In genomic region chr11:62664405-62665074, GRCh38 we compare ENCODE assay signal across 1 cellular context.
TF ChIP-seq lines count a peak whose summit lies in the region.

No MANE protein-coding gene starts in this region.

TF ChIP-seq in HepG2, 621 proteins besides CTCF, POLR2A, EP300 and RAD21 (continued from another document):
- no peak for TF ChIP-seq ZBTB46 (CRISPR knock-in tag; IDR thresholded peaks at IDR 0.05; ENCODE audit: borderline replicate concordance)
- TF ChIP-seq SNAI1 (CRISPR knock-in tag; IDR thresholded peaks at IDR 0.05; ENCODE audit: borderline replicate concordance) = no peak; the same call in 1 of the 2 replicates
- no peak for TF ChIP-seq LCORL (IDR thresholded peaks at IDR 0.05)
- 0 out of 2 replicates have a peak, but pooled peaks have one; percentile 19 for TF ChIP-seq LCORL (CRISPR knock-in tag; IDR thresholded peaks at IDR 0.05)
- no peak for TF ChIP-seq RNF219 (CRISPR knock-in tag; IDR thresholded peaks at IDR 0.05)
- no peak for TF ChIP-seq ZNF3 (CRISPR knock-in tag; IDR thresholded peaks at IDR 0.05)
- TF ChIP-seq ZNF549 (CRISPR knock-in tag; IDR thresholded peaks at IDR 0.05) = peak; percentile 48; the same call in 1 of the 2 replicates
- no peak for TF ChIP-seq SIN3B (IDR thresholded peaks at IDR 0.05; ENCODE audit: low read length)
- TF ChIP-seq RFXANK (CRISPR knock-in tag; IDR thresholded peaks at IDR 0.05) = no peak
- no peak for TF ChIP-seq KLF16 (CRISPR knock-in tag; IDR thresholded peaks at IDR 0.05)
- TF ChIP-seq NR2F1 (CRISPR knock-in tag; IDR thresholded peaks at IDR 0.05) = no peak
- TF ChIP-seq ZNF263 (CRISPR knock-in tag; IDR thresholded peaks at IDR 0.05) = peak; percentile 68
- TF ChIP-seq ZNF10 (CRISPR knock-in tag; IDR thresholded peaks at IDR 0.05; ENCODE audit: borderline replicate concordance, low read depth) = no peak
- TF ChIP-seq ZNF292 (CRISPR knock-in tag; IDR thresholded peaks at IDR 0.05; ENCODE audit: borderline replicate concordance, low read depth) = peak; percentile 26; the same call in 1 of the 2 replicates
- no peak; the same call in 1 of the 2 replicates for TF ChIP-seq SNAPC5 (CRISPR knock-in tag; IDR thresholded peaks at IDR 0.05; ENCODE audit: borderline replicate concordance)
- TF ChIP-seq KDM3A (CRISPR knock-in tag; IDR thresholded peaks at IDR 0.05; ENCODE audit: low read depth) = peak; percentile 7; the same call in 1 of the 2 replicates
- TF ChIP-seq RFX3 (CRISPR knock-in tag; IDR thresholded peaks at IDR 0.05) = no peak
- TF ChIP-seq NFE2L1 (CRISPR knock-in tag; IDR thresholded peaks at IDR 0.05; ENCODE audit: borderline replicate concordance) = no peak
- TF ChIP-seq ZNF773 (CRISPR knock-in tag; IDR thresholded peaks at IDR 0.05; ENCODE audit: borderline replicate concordance) = no peak
- TF ChIP-seq ZNF296 (CRISPR knock-in tag; conservative IDR thresholded peaks at IDR 0.05) = 0 out of 2 replicates have a peak, but pooled peaks have one; percentile 19
- TF ChIP-seq MED8 (CRISPR knock-in tag; IDR thresholded peaks at IDR 0.05; ENCODE audit: insufficient replicate concordance) = no peak
- no peak for TF ChIP-seq SKI (IDR thresholded peaks at IDR 0.05; ENCODE audit: partially characterized antibody)
- 0 out of 2 replicates have a peak, but pooled peaks have one; percentile 4 for TF ChIP-seq TSC22D2 (CRISPR knock-in tag; IDR thresholded peaks at IDR 0.05; ENCODE audit: borderline replicate concordance)
- TF ChIP-seq ZNF33B (CRISPR knock-in tag; IDR thresholded peaks at IDR 0.05) = no peak
- TF ChIP-seq CHD4 (IDR thresholded peaks at IDR 0.05; ENCODE audit: borderline replicate concordance, low read length) = peak; percentile 60; the same call in 1 of the 2 replicates
- TF ChIP-seq ATM (IDR thresholded peaks at IDR 0.05; ENCODE audit: borderline replicate concordance) = no peak
- TF ChIP-seq ATF7 (IDR thresholded peaks at IDR 0.05) = no peak
- TF ChIP-seq ATF7 (CRISPR knock-in tag; IDR thresholded peaks at IDR 0.05) = no peak
- no peak for TF ChIP-seq THYN1 (CRISPR knock-in tag; IDR thresholded peaks at IDR 0.05; ENCODE audit: borderline replicate concordance, low read depth)
- no peak for TF ChIP-seq PHF8 (CRISPR knock-in tag; IDR thresholded peaks at IDR 0.05)
- TF ChIP-seq ZNF639 (CRISPR knock-in tag; conservative IDR thresholded peaks at IDR 0.05) = no peak
- TF ChIP-seq ZFP82 (CRISPR knock-in tag; IDR thresholded peaks at IDR 0.05; ENCODE audit: borderline replicate concordance) = no peak
- TF ChIP-seq ZNF180 (CRISPR knock-in tag; IDR thresholded peaks at IDR 0.05; ENCODE audit: borderline replicate concordance, low read depth) = no peak
- TF ChIP-seq NR3C1 (CRISPR knock-in tag; IDR thresholded peaks at IDR 0.05) = no peak
- TF ChIP-seq NFYB (CRISPR knock-in tag; IDR thresholded peaks at IDR 0.05) = no peak
- no peak for TF ChIP-seq ZNF569 (CRISPR knock-in tag; IDR thresholded peaks at IDR 0.05; ENCODE audit: borderline replicate concordance)
- TF ChIP-seq ZNF616 (CRISPR knock-in tag; IDR thresholded peaks at IDR 0.05; ENCODE audit: low read depth) = no peak
- TF ChIP-seq IKZF4 (CRISPR knock-in tag; IDR thresholded peaks at IDR 0.05; ENCODE audit: borderline replicate concordance, low read depth, not compliant biosample characterization) = no peak
- no peak for TF ChIP-seq PATZ1 (CRISPR knock-in tag; IDR thresholded peaks at IDR 0.05)
- no peak for TF ChIP-seq POGZ (CRISPR knock-in tag; IDR thresholded peaks at IDR 0.05)
- TF ChIP-seq ZNF136 (CRISPR knock-in tag; IDR thresholded peaks at IDR 0.05; ENCODE audit: low read depth) = no peak
- TF ChIP-seq KMT2A (CRISPR knock-in tag; IDR thresholded peaks at IDR 0.05) = no peak
- no peak for TF ChIP-seq ZBTB3 (CRISPR knock-in tag; IDR thresholded peaks at IDR 0.05; ENCODE audit: borderline replicate concordance, low read depth)
- TF ChIP-seq POLR2G (IDR thresholded peaks at IDR 0.05; ENCODE audit: low read depth, low read length) = no peak
- no peak for TF ChIP-seq ATF2 (CRISPR knock-in tag; IDR thresholded peaks at IDR 0.05)
- no peak for TF ChIP-seq MTERF4 (CRISPR knock-in tag; IDR thresholded peaks at IDR 0.05)
- TF ChIP-seq ZNF274 (CRISPR knock-in tag; IDR thresholded peaks at IDR 0.05) = no peak
